In the genomic region with DNA sequence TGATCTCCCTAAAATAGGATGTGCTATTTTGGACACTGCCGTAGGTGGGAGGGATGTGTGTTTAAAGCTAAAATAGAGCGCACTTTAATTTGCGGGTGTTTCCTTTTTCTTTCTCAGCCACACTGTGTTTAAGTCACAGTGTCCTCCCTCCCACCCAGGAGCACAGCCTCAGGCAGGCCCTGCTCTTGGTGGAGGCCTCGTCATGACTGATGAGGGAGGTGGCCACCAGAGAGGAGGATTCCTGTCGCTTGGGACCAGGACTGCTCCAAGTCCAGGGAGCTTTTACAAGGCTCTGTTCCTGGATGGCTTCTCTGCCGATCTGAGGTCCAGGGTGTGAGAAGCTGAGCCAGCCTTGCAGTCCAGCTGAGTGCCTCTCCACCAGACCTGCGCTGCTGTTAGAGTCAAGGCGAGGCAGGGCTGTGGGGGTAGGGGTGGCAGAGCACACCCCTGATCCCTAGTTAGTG, we compare ENCODE assay signal across 11 cellular contexts. TPM values are rescaled to one million over a fixed set of nuclear protein-coding genes. Genes with fewer than 3 reads are reported as not detected.
A peak's percentile ranks its signal among the peaks of the same experiment; 100 is the strongest.
DNase-seq lines count a peak whose midpoint lies in the region; ATAC-seq and TF ChIP-seq lines count a peak whose summit lies in the region.
"Had no signal": no experiment of that assay in that cellular context is flagged by ENCODE, and none has a peak within 500 bp of the region (broad histone marks: within the 10 kb centered on the region; RNA-seq: fewer than 3 reads in every experiment).

No MANE protein-coding gene starts in this region.

- no peaks in the 10 kb centered on the region for H3K9me3 ChIP-seq in CD4-positive, alpha-beta T cell (ENCODE audit: control insufficient read depth, low read length)
- H3K9me3 ChIP-seq in gastrocnemius medialis = no peaks in the 10 kb centered on the region
- H3K9me3 ChIP-seq: body of pancreas, SJCRH30 had no signal

- no peak for TF ChIP-seq POLR2A in gastrocnemius medialis (IDR thresholded peaks at IDR 0.05)

- H3K4me3 ChIP-seq in mesendoderm (ENCODE audit: low read length) (no peak overlapping the region), gastrocnemius medialis (no peak overlapping the region)
- H3K4me3 ChIP-seq: body of pancreas, dorsolateral prefrontal cortex, SJCRH30 had no signal

- H2BK120ac ChIP-seq in mesendoderm (ENCODE audit: low read depth, low read length) = no peak overlapping the region

- H3K18ac ChIP-seq in mesendoderm (ENCODE audit: low read length) = no peak overlapping the region

- ATAC-seq in CD4-positive, alpha-beta T cell (ENCODE audit: poor library complexity) = no peak
- ATAC-seq in T-cell (replicated peaks in 1 of 4) = no peak
- no peak for ATAC-seq in gastrocnemius medialis
- ATAC-seq: body of pancreas, left lobe of liver had no signal

- CTCF ChIA-PET in CD4-positive, alpha-beta T cell (lab: Charles Lee) = interaction anchor here (1.2 to 2.6 kb wide), 4 partner anchors 10 to 65 kb away, joined by 4 to 11 read pairs (median 6); no protein-coding TSS in a partner anchor
- CTCF ChIA-PET in T-cell (lab: Charles Lee) = interaction anchor here (0.7 to 1.2 kb wide), 2 partner anchors 10 to 912 kb away, joined by 3 to 6 read pairs; no protein-coding TSS in a partner anchor

- no peak overlapping the region for H4K5ac ChIP-seq in mesendoderm (ENCODE audit: low read length)

- H4K8ac ChIP-seq in mesendoderm (ENCODE audit: low read depth, low read length) = no peak overlapping the region

- POLR2A ChIA-PET in CD4-positive, alpha-beta T cell (lab: Charles Lee) = interaction anchor here (0.6 to 3.0 kb wide), 4 partner anchors 13 to 302 kb away, joined by 3 to 53 read pairs (median 4); no protein-coding TSS in a partner anchor
- POLR2A ChIA-PET in T-cell (lab: Charles Lee) = interaction anchor here (0.5 to 1.2 kb wide), 2 partner anchors 11 to 50 kb away, joined by 3 to 6 read pairs; no protein-coding TSS in a partner anchor

- H3K79me1 ChIP-seq in mesendoderm (ENCODE audit: low read length) = peaks cover 66% of the 10 kb centered on the region

- H2BK5ac ChIP-seq in mesendoderm (ENCODE audit: low read length) = no peak overlapping the region

- H3K27ac ChIP-seq in CD4-positive, alpha-beta T cell (ENCODE audit: low read depth, low read length) = peak overlapping the region; percentile 55
- no peak overlapping the region for H3K27ac ChIP-seq in mesendoderm (ENCODE audit: low read depth, low read length)
- no peak overlapping the region for H3K27ac ChIP-seq in gastrocnemius medialis
- H3K27ac ChIP-seq: body of pancreas, SJCRH30 had no signal

- no peak overlapping the region for H3K9ac ChIP-seq in mesendoderm (ENCODE audit: low read length)

- H3K4ac ChIP-seq in mesendoderm (ENCODE audit: low read depth, low read length) = no peak overlapping the region

- no peak for TF ChIP-seq CTCF in CD14-positive monocyte (IDR thresholded peaks at IDR 0.05)
- no peak for TF ChIP-seq CTCF in CD4-positive, alpha-beta T cell (IDR thresholded peaks at IDR 0.05)
- no peak for TF ChIP-seq CTCF in gastrocnemius medialis (IDR thresholded peaks at IDR 0.05 in 4 of 5, conservative IDR thresholded peaks at IDR 0.05 in 1 of 5)

- H3K27me3 ChIP-seq in CD4-positive, alpha-beta T cell (ENCODE audit: control insufficient read depth, insufficient read depth, low read length) = no peaks in the 10 kb centered on the region
- H3K27me3 ChIP-seq in mesendoderm (ENCODE audit: insufficient read depth, low read length, poor library complexity) (no peaks in the 10 kb centered on the region), gastrocnemius medialis (no peaks in the 10 kb centered on the region)
- H3K27me3 ChIP-seq: body of pancreas, dorsolateral prefrontal cortex, SJCRH30 had no signal

- H3K4me1 Mint-ChIP-seq in CD14-positive monocyte (peaks cover 71% of the 10 kb centered on the region), T-cell (peaks cover 98 to 100% (median 99%) of the 10 kb centered on the region in 3 donors)
- H3K4me1 Mint-ChIP-seq in CD4-positive, alpha-beta T cell (ENCODE audit: low read depth) = peaks cover 99% of the 10 kb centered on the region

- no peaks in the 10 kb centered on the region for H3K9me3 Mint-ChIP-seq in CD14-positive monocyte
- H3K9me3 Mint-ChIP-seq in CD4-positive, alpha-beta T cell = no peaks in the 10 kb centered on the region
- no peaks in the 10 kb centered on the region for H3K9me3 Mint-ChIP-seq in T-cell

- H3K36me3 ChIP-seq in mesendoderm (ENCODE audit: control insufficient read depth, insufficient read depth, low read length) (no peaks in the 10 kb centered on the region), gastrocnemius medialis (no peaks in the 10 kb centered on the region)
- H3K36me3 ChIP-seq: SJCRH30 had no signal

- H3K79me2 ChIP-seq in mesendoderm (ENCODE audit: control insufficient read depth, insufficient read depth, low read length) = peaks cover 82% of the 10 kb centered on the region

- H3K27me3 Mint-ChIP-seq in CD14-positive monocyte (ENCODE audit: low read depth in 3 of 3) = peaks cover 0 to 2% (median 0%) of the 10 kb centered on the region in 3 donors
- H3K27me3 Mint-ChIP-seq in CD4-positive, alpha-beta T cell = no peaks in the 10 kb centered on the region
- no peaks in the 10 kb centered on the region for H3K27me3 Mint-ChIP-seq in T-cell

- DNase-seq in CD14-positive monocyte (ENCODE audit: low spot score) (no peak), T-cell (no peak), mesendoderm (no peak), gastrocnemius medialis (no peak), HK-2 (ENCODE audit: unreplicated experiment) (no peak)
- peak in 1 of 10 experiments; percentile 30 for DNase-seq in CD4-positive, alpha-beta T cell
- DNase-seq in stimulated activated CD8-positive, alpha-beta memory T cell treated with anti-CD3 and anti-CD28 coated beads, Interleukin-4, amount 100 ng/mL, for 48 hours = no peak
- DNase-seq: body of pancreas, SJCRH30 had no signal

- H3K23ac ChIP-seq in mesendoderm (ENCODE audit: low read length) = no peak overlapping the region

- H3K4me1 ChIP-seq in mesendoderm (ENCODE audit: control insufficient read depth, low read depth, low read length) (peaks cover 23% of the 10 kb centered on the region), gastrocnemius medialis (peaks cover 27 to 48% of the 10 kb centered on the region in 2 donors)

- intact Hi-C loops in CD14-positive monocyte (cut with micrococcal nuclease) (no loop called here), gastrocnemius medialis (cut with DNase I; ENCODE audit: low total_unique reads) (no loop called here)
- intact Hi-C loops in CD4-positive, alpha-beta T cell (cut with DNase I, micrococcal nuclease) = loop anchor here in 1 of 2 experiments (2.0 kb wide), 1 partner anchor 13 kb away; no protein-coding TSS in a partner anchor

- in situ Hi-C loops in gastrocnemius medialis (cut with MboI; ENCODE audit: low sequenced_read_pairs in 4 of 4) = no loop called here

- peaks cover 30 to 35% of the 10 kb centered on the region in 2 donors for H3K36me3 Mint-ChIP-seq in CD14-positive monocyte
- peaks cover 14% of the 10 kb centered on the region for H3K36me3 Mint-ChIP-seq in CD4-positive, alpha-beta T cell (ENCODE audit: low read depth)
- H3K36me3 Mint-ChIP-seq in T-cell = peaks cover 5% of the 10 kb centered on the region

- no peak overlapping the region for H2AK5ac ChIP-seq in mesendoderm (ENCODE audit: low read length)

- peak overlapping the region; percentile 1 for H3K56ac ChIP-seq in mesendoderm (ENCODE audit: low read length)

- H3K4me3 Mint-ChIP-seq in CD14-positive monocyte = peak overlapping the region in 1 of 2 donors; percentile 21
- peak overlapping the region; percentile 72 for H3K4me3 Mint-ChIP-seq in CD4-positive, alpha-beta T cell
- H3K4me3 Mint-ChIP-seq in T-cell = peak overlapping the region in 2 of 3 donors; percentile 13 to 74

- peak overlapping the region in 6 of 7 donors; percentile 50 to 84 (median 73) for H3K27ac Mint-ChIP-seq in CD14-positive monocyte
- peak overlapping the region; percentile 72 for H3K27ac Mint-ChIP-seq in CD4-positive, alpha-beta T cell
- peak overlapping the region; percentile 91 to 92 for H3K27ac Mint-ChIP-seq in T-cell

- H3K4me2 ChIP-seq in mesendoderm (ENCODE audit: low read length) = no peak overlapping the region

- WGBS in mesendoderm (ENCODE audit: extremely low coverage, insufficient coverage, low lambda C conversion rate) = no CpG with 5 or more reads among the region's 8 CpGs

- no peak overlapping the region for H2BK15ac ChIP-seq in mesendoderm (replicated peaks; ENCODE audit: low read depth)

RNA-seq across cellular contexts. Expression of a gene that starts 33.5 kb away (rescaled TPM):
- 10 to 100 TPM; 13.7 to 20.7 TPM for polyA plus RNA-seq in CD14-positive monocyte
- total RNA-seq in CD4-positive, alpha-beta T cell = 10 to 100 TPM; 86.4 to 89.2 TPM
- total RNA-seq in T-cell (100 to 1,000 TPM; 126 to 153 (median 136) TPM), gastrocnemius medialis (10 to 100 TPM in 3 of 4 donors, 1 to 10 TPM in 1; 9.8 to 19.6 (median 16.0) TPM)
- polyA plus RNA-seq in mesendoderm (2013, experiment 1 of 2) = 11.4 TPM
- polyA plus RNA-seq in mesendoderm (2013, experiment 2 of 2) = 10.8 TPM

Comparison
In these comparisons a context has a peak if more than half of its experiments do, and no peak if none do; other contexts are left out.
1. RNA of a gene that starts 33.5 kb away (total RNA-seq): 126 to 153 TPM in T-cell and 86.4 to 89.2 TPM in CD4-positive, alpha-beta T cell; 9.8 to 19.6 TPM in gastrocnemius medialis; every median in the first group is over 4 times any median in the second.
2. Peak in every context shown above with its lines, with median percentiles within 50 percentile points of each other: H3K27ac Mint-ChIP-seq.